ENCODE assay signal across 1 cellular context in genomic region chr6:107832146-107833056, GRCh38.
TF ChIP-seq lines count a peak whose summit lies in the region.

No MANE protein-coding gene starts in this region.

TF ChIP-seq in GM23338, 12 proteins besides CTCF, POLR2A, EP300 and RAD21 (continued from another document):
- TF ChIP-seq ZNF462 (CRISPR knock-in tag; IDR thresholded peaks at IDR 0.05): no peak
- TF ChIP-seq NANOG (IDR thresholded peaks at IDR 0.05; ENCODE audit: borderline replicate concordance): no peak
